Comparison of ENCODE assay signal across 23 cellular contexts in genomic region chr6:128641701-128642100, GRCh38.
DNase-seq lines count a peak whose midpoint lies in the region; ATAC-seq and TF ChIP-seq lines count a peak whose summit lies in the region.
"Had no signal": no experiment of that assay in that cellular context is flagged by ENCODE, and none has a peak within 500 bp of the region (broad histone marks: within the 10 kb centered on the region; RNA-seq: fewer than 3 reads in every experiment).

No MANE protein-coding gene starts in this region.

- TF ChIP-seq POLR2A in IMR-90 (IDR thresholded peaks at IDR 0.05; ENCODE audit: low read depth, low read length): no peak

- dilution Hi-C loops in IMR-90 (cut with HindIII; ENCODE audit: low sequenced_read_pairs, unreplicated experiment): no loop called here

- no peak overlapping the region for H3K4me3 Mint-ChIP-seq in activated T-cell treated with anti-CD3 and anti-CD28 coated beads, Interleukin-2, amount 50 U/mL, for 24 hours
- no peak overlapping the region for H3K4me3 Mint-ChIP-seq in endodermal cell
- H3K4me3 Mint-ChIP-seq: CD4-positive, alpha-beta memory T cell had no signal

- H3K9me3 Mint-ChIP-seq in activated T-cell treated with anti-CD3 and anti-CD28 coated beads, Interleukin-2, amount 50 U/mL, for 24 hours: no peaks in the 10 kb centered on the region
- H3K9me3 Mint-ChIP-seq in endodermal cell: no peaks in the 10 kb centered on the region

- CTCF ChIA-PET in IMR-90 (lab: Yijun Ruan, JAX): no interaction called here

- POLR2A ChIA-PET in IMR-90 (lab: Charles Lee; ENCODE audit: unreplicated experiment): interaction anchor here (0.5 kb wide), 1 partner anchor 306 kb away, joined by 8 read pairs; no protein-coding TSS in a partner anchor

- TF ChIP-seq RAD21 in IMR-90 (IDR thresholded peaks at IDR 0.05; ENCODE audit: low read length): no peak

- intact Hi-C loops in IMR-90 (cut with micrococcal nuclease): no loop called here

- no peak overlapping the region for H2AK9ac ChIP-seq in IMR-90 (replicated peaks; ENCODE audit: low read depth, low read length, poor library complexity)

- H3K56ac ChIP-seq in IMR-90 (ENCODE audit: extremely low read depth, insufficient read depth, low read length): no peak overlapping the region

- no peaks in the 10 kb centered on the region for H3K4me1 ChIP-seq in IMR-90 (ENCODE audit: control insufficient read depth, insufficient read depth, low read length)
- peaks cover 5% of the 10 kb centered on the region for H3K4me1 ChIP-seq in endodermal cell (ENCODE audit: control insufficient read depth, insufficient read depth, low read length)
- H3K4me1 ChIP-seq: BLaER1 had no signal

- no peaks in the 10 kb centered on the region for H3K9me3 ChIP-seq in IMR-90 (ENCODE audit: control insufficient read depth, insufficient read depth, low read length)
- no peaks in the 10 kb centered on the region for H3K9me3 ChIP-seq in endodermal cell (ENCODE audit: control insufficient read depth, low read length)
- H3K9me3 ChIP-seq: BLaER1 had no signal

- no peaks in the 10 kb centered on the region for H3K79me1 ChIP-seq in IMR-90 (ENCODE audit: low read depth in 1 of 2, low read length in 2 of 2)

- no peak overlapping the region for H2AK5ac ChIP-seq in IMR-90 (ENCODE audit: low read depth, low read length)

- H3K23ac ChIP-seq in IMR-90 (ENCODE audit: low read depth, low read length): no peak overlapping the region

- H2BK20ac ChIP-seq in IMR-90 (ENCODE audit: low read depth, low read length): no peak overlapping the region

- no peak overlapping the region for H3K18ac ChIP-seq in IMR-90 (ENCODE audit: low read depth, low read length)

- H3K27ac Mint-ChIP-seq in activated T-cell treated with anti-CD3 and anti-CD28 coated beads, Interleukin-2, amount 50 U/mL, for 24 hours: no peak overlapping the region
- no peak overlapping the region for H3K27ac Mint-ChIP-seq in endodermal cell
- H3K27ac Mint-ChIP-seq: CD4-positive, alpha-beta memory T cell had no signal

- no TSS peak for BruUV-seq in IMR-90 (replicated peaks; lab: Mats Ljungman, UMichigan)

- H3K4me3 ChIP-seq in AG09309 (ENCODE audit: control insufficient read depth, low read depth, low read length) (no peak overlapping the region), IMR-90 (ENCODE audit: insufficient read depth, low read depth, low read length) (no peak overlapping the region), fibroblast of villous mesenchyme (ENCODE audit: low read depth, low read length) (no peak overlapping the region), endodermal cell (ENCODE audit: low read length) (no peak overlapping the region)
- H3K4me3 ChIP-seq: BLaER1, SK-N-MC had no signal

- H2BK5ac ChIP-seq in IMR-90 (ENCODE audit: low read depth, low read length, poor library complexity, severe bottlenecking): no peak overlapping the region

- in situ Hi-C loops in IMR-90 (cut with MboI; ENCODE audit: low sequenced_read_pairs): no loop called here

- H3K4me2 ChIP-seq in IMR-90 (ENCODE audit: low read depth, low read length): no peak overlapping the region
- H3K4me2 ChIP-seq: BLaER1 had no signal

- no peak overlapping the region for H3K14ac ChIP-seq in IMR-90 (replicated peaks; ENCODE audit: low read depth, low read length)

- no peak overlapping the region for H2AFZ ChIP-seq in IMR-90 (replicated peaks; ENCODE audit: low read length, poor library complexity)

- H4K20me1 ChIP-seq in IMR-90 (ENCODE audit: insufficient read depth, low read length): no peaks in the 10 kb centered on the region
- H4K20me1 ChIP-seq: BLaER1 had no signal

- H3K9ac ChIP-seq in IMR-90 (ENCODE audit: low read depth, low read length): no peak overlapping the region
- no peak overlapping the region for H3K9ac ChIP-seq in endodermal cell (ENCODE audit: extremely low read depth, low read length, poor library complexity, severe bottlenecking)
- H3K9ac ChIP-seq: BLaER1 had no signal

- DNase-seq in AG09309 (ENCODE audit: low read depth): peak; percentile 7
- peak; percentile 64 for DNase-seq in IMR-90
- DNase-seq in epithelial cell of prostate (ENCODE audit: low read depth, low spot score): no peak
- peak; percentile 42 for DNase-seq in fibroblast of villous mesenchyme (ENCODE audit: low read depth)
- no peak for DNase-seq in hippocampal formation (lab: John Stamatoyannopoulos, UW)
- DNase-seq in activated T-cell treated with anti-CD3 and anti-CD28 coated beads, Interleukin-2, amount 50 U/mL, for 24 hours: no peak
- DNase-seq in endodermal cell: no peak
- DNase-seq: 8988T; CD4-positive, alpha-beta memory T cell; DMS153; GDM1; GOT3; MM.1S; NCI-H1092; NCI-H1436 treated with DMSO at 0.1 percent for 48 hours; NCI-H2029; NCI-H2171 treated with DMSO at 0.1 percent for 48 hours; NCI-H446; NCI-H526 treated with DMSO at 0.1 percent for 48 hours; SHP77 had no signal

- H4K91ac ChIP-seq in IMR-90 (ENCODE audit: insufficient read depth, low read depth, low read length): no peak overlapping the region

- no peak overlapping the region for H2BK15ac ChIP-seq in IMR-90 (ENCODE audit: low read depth, low read length)

- H3K27ac ChIP-seq in IMR-90 (ENCODE audit: insufficient read depth, low read length): no peak overlapping the region
- H3K27ac ChIP-seq in epithelial cell of prostate: peak overlapping the region; percentile 75
- no peak overlapping the region for H3K27ac ChIP-seq in endodermal cell (ENCODE audit: low read depth, low read length)
- H3K27ac ChIP-seq: BLaER1, SK-N-MC had no signal

- H3K36me3 ChIP-seq in IMR-90 (ENCODE audit: control insufficient read depth, insufficient read depth, low read length) (no peaks in the 10 kb centered on the region), endodermal cell (ENCODE audit: control insufficient read depth, insufficient read depth, low read length) (no peaks in the 10 kb centered on the region)
- H3K36me3 ChIP-seq: BLaER1 had no signal

- no peaks in the 10 kb centered on the region for H3K4me1 Mint-ChIP-seq in activated T-cell treated with anti-CD3 and anti-CD28 coated beads, Interleukin-2, amount 50 U/mL, for 24 hours (ENCODE audit: low read depth)
- peaks cover 15% of the 10 kb centered on the region for H3K4me1 Mint-ChIP-seq in endodermal cell
- H3K4me1 Mint-ChIP-seq: CD4-positive, alpha-beta memory T cell had no signal

- H4K8ac ChIP-seq in IMR-90 (ENCODE audit: low read depth in 2 of 2, low read length in 2 of 2): no peak overlapping the region

- peaks cover 5% of the 10 kb centered on the region for H3K27me3 Mint-ChIP-seq in activated T-cell treated with anti-CD3 and anti-CD28 coated beads, Interleukin-2, amount 50 U/mL, for 24 hours
- no peaks in the 10 kb centered on the region for H3K27me3 Mint-ChIP-seq in endodermal cell (ENCODE audit: insufficient read depth)

- ATAC-seq in IMR-90 (ENCODE audit: low read depth): no peak
- no peak for ATAC-seq in GM19395 (IDR thresholded peaks at IDR 0.05; ENCODE audit: unreplicated experiment)

- no peaks in the 10 kb centered on the region for H3K9me1 ChIP-seq in IMR-90 (ENCODE audit: insufficient read depth, low read length)

- H3K27me3 ChIP-seq in IMR-90 (ENCODE audit: control insufficient read depth, insufficient read depth, low read length) (no peaks in the 10 kb centered on the region), endodermal cell (ENCODE audit: control insufficient read depth, insufficient read depth, low read length, poor library complexity, severe bottlenecking) (no peaks in the 10 kb centered on the region)
- H3K27me3 ChIP-seq: BLaER1 had no signal

- TF ChIP-seq CTCF in AG09309 (IDR thresholded peaks at IDR 0.05; ENCODE audit: control insufficient read depth, insufficient read depth, low read depth, low read length, missing control alignments) (no peak), IMR-90 (conservative IDR thresholded peaks at IDR 0.05; ENCODE audit: low read depth, low read length) (no peak), fibroblast of villous mesenchyme (IDR thresholded peaks at IDR 0.05; ENCODE audit: insufficient read depth, low read depth, low read length) (no peak), endodermal cell (conservative IDR thresholded peaks at IDR 0.05) (no peak)

- no peak overlapping the region for H4K5ac ChIP-seq in IMR-90 (ENCODE audit: low read depth, low read length)

- no peak overlapping the region for H2BK120ac ChIP-seq in IMR-90 (ENCODE audit: low read depth, low read length)

- H3K36me3 Mint-ChIP-seq in activated T-cell treated with anti-CD3 and anti-CD28 coated beads, Interleukin-2, amount 50 U/mL, for 24 hours (ENCODE audit: low read depth): no peaks in the 10 kb centered on the region
- no peaks in the 10 kb centered on the region for H3K36me3 Mint-ChIP-seq in endodermal cell (ENCODE audit: low read depth)
- H3K36me3 Mint-ChIP-seq: CD4-positive, alpha-beta memory T cell had no signal

- H3K4ac ChIP-seq in IMR-90 (ENCODE audit: low read depth, low read length): no peak overlapping the region

TF ChIP-seq in IMR-90, 13 proteins besides CTCF, POLR2A, EP300 and RAD21:
- TF ChIP-seq RCOR1 (IDR thresholded peaks at IDR 0.05; ENCODE audit: insufficient replicate concordance, low read length): no peak

Comparison
In these comparisons a context has a peak if more than half of its experiments do, and no peak if none do; other contexts are left out.
1. DNase-seq: peak in AG09309 (single experiment), IMR-90 (single experiment) and fibroblast of villous mesenchyme (single experiment); none in epithelial cell of prostate (single experiment), hippocampal formation (0 of 2), activated T-cell treated with anti-CD3 and anti-CD28 coated beads, Interleukin-2, amount 50 U/mL, for 24 hours (single experiment) and endodermal cell (single experiment).